ENCODE assay signal across 1 cellular context in the genomic region with DNA sequence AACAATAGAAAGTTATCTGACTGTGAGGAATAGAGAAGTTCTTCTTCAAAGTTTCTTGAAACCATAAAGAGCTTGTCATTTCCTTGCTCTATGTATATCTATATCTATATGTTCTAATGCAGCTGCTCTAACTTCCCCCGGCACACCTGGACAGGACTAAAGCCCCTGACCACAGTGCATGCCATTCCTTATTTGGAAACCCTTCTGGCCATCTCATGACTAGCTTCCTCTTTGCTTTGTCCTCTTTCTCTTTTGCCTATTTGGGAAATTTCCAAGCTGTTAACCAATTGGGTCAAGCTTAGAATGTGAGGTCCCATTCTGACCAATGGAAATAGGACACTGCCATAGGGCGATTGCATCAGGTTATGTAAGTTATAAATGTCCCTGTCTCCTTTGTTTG.
TF ChIP-seq lines count a peak whose summit lies in the region.

No MANE protein-coding gene starts in this region.

TF ChIP-seq in H1, 55 proteins besides CTCF, POLR2A, EP300 and RAD21 (continued from another document):
- TF ChIP-seq SIN3A (conservative IDR thresholded peaks at IDR 0.05 in 1 of 2, IDR thresholded peaks at IDR 0.05 in 1 of 2; ENCODE audit: low read depth in 1 of 2, low read length in 2 of 2): no peak
